Comparison of ENCODE assay signal across 36 cellular contexts in genomic region chr6:114874384-114874783, GRCh38.
DNase-seq lines count a peak whose midpoint lies in the region; ATAC-seq, FAIRE-seq and TF ChIP-seq lines count a peak whose summit lies in the region.
"Had no signal": no experiment of that assay in that cellular context is flagged by ENCODE, and none has a peak within 500 bp of the region (broad histone marks: within the 10 kb centered on the region; RNA-seq: fewer than 3 reads in every experiment).

No MANE protein-coding gene starts in this region.

- H3K9ac ChIP-seq in neural cell (ENCODE audit: low read length) (no peak overlapping the region), neural progenitor cell (no peak overlapping the region)
- H3K9ac ChIP-seq: BLaER1; BLaER1 treated with 17β-estradiol and CSF1 and Interleukin-3, amounts not matched to agents 10 nM and 100 nM had no signal

- FAIRE-seq in D721Med (lab: Jason Lieb, UNC), result peak; percentile 11
- FAIRE-seq: A204.1, A549 had no signal

- H4K20me1 ChIP-seq in neural cell (ENCODE audit: insufficient read depth) (no peaks in the 10 kb centered on the region), neural progenitor cell (ENCODE audit: low read depth) (no peaks in the 10 kb centered on the region)
- H4K20me1 ChIP-seq: BLaER1; BLaER1 treated with 17β-estradiol and CSF1 and Interleukin-3, amounts not matched to agents 10 nM and 100 nM had no signal

- H3K4me1 ChIP-seq in neural progenitor cell, result no peaks in the 10 kb centered on the region
- H3K4me1 ChIP-seq: A549; BLaER1; BLaER1 treated with 17β-estradiol and CSF1 and Interleukin-3, amounts not matched to agents 10 nM and 100 nM; Caco-2 had no signal

- H3K36me3 Mint-ChIP-seq in neural progenitor cell, result no peaks in the 10 kb centered on the region
- H3K36me3 Mint-ChIP-seq: CD14-positive monocyte; CD4-positive, alpha-beta memory T cell; CD4-positive, CD25-positive, alpha-beta regulatory T cell; CD8-positive, alpha-beta T cell had no signal

- no peaks in the 10 kb centered on the region for H3K9me2 ChIP-seq in neural cell (ENCODE audit: insufficient read depth, low read length)

- H3K27me3 Mint-ChIP-seq in neural progenitor cell (ENCODE audit: insufficient read depth, low read depth), result no peaks in the 10 kb centered on the region
- H3K27me3 Mint-ChIP-seq: B cell; CD4-positive, alpha-beta memory T cell; CD4-positive, alpha-beta T cell; CD4-positive, CD25-positive, alpha-beta regulatory T cell; CD8-positive, alpha-beta memory T cell had no signal

- no peak overlapping the region for H2AFZ ChIP-seq in neural cell (ENCODE audit: low read depth, low read length)
- no peak overlapping the region for H2AFZ ChIP-seq in neural progenitor cell (replicated peaks)

- TF ChIP-seq CTCF in D721Med (IDR thresholded peaks at IDR 0.05; ENCODE audit: insufficient read depth, missing control alignments) (no peak), neural cell (IDR thresholded peaks at IDR 0.05; ENCODE audit: poor library complexity, severe bottlenecking) (no peak), neural progenitor cell (IDR thresholded peaks at IDR 0.05) (no peak)

- DNase-seq in D721Med (ENCODE audit: insufficient read length, low spot score), result no peak
- DNase-seq in OCI-M1 (lab: John Stamatoyannopoulos, UW), result peak; percentile 13
- DNase-seq in retina, result peak; percentile 47
- no peak for DNase-seq in neural progenitor cell (ENCODE audit: low spot score)
- DNase-seq in KG1 (lab: John Stamatoyannopoulos, UW), result no peak
- DNase-seq: 8988T; ACHN; AML-193; BE2C; C1 segment of cervical spinal cord; Caco-2; Calu3; CD4-positive, alpha-beta memory T cell; CD4-positive, alpha-beta T cell; CD4-positive, CD25-positive, alpha-beta regulatory T cell; CD8-positive, alpha-beta memory T cell; CD8-positive, alpha-beta T cell; COR-L47; DMS 273 treated with DMSO at 0.1 percent for 48 hours; DMS153; DMS53; DMS79; DMS79 treated with DMSO at 0.1 percent for 48 hours; DND-41; EL had no signal

- H3K4me3 Mint-ChIP-seq in neural progenitor cell, result no peak overlapping the region
- H3K4me3 Mint-ChIP-seq: B cell; CD14-positive monocyte; CD4-positive, alpha-beta T cell; CD4-positive, CD25-positive, alpha-beta regulatory T cell; CD8-positive, alpha-beta memory T cell; CD8-positive, alpha-beta T cell had no signal

- H3K4me2 ChIP-seq in neural cell (ENCODE audit: low read length), result no peak overlapping the region
- no peak overlapping the region for H3K4me2 ChIP-seq in neural progenitor cell
- H3K4me2 ChIP-seq: A549; BLaER1; BLaER1 treated with 17β-estradiol and CSF1 and Interleukin-3, amounts not matched to agents 10 nM and 100 nM had no signal

- H3K4me1 Mint-ChIP-seq in neural progenitor cell, result no peaks in the 10 kb centered on the region
- H3K4me1 Mint-ChIP-seq: B cell; CD14-positive monocyte; CD4-positive, alpha-beta memory T cell; CD4-positive, CD25-positive, alpha-beta regulatory T cell; CD8-positive, alpha-beta memory T cell had no signal

- no peak overlapping the region for H3K27ac Mint-ChIP-seq in neural progenitor cell
- H3K27ac Mint-ChIP-seq: B cell; CD14-positive monocyte; CD4-positive, alpha-beta memory T cell; CD4-positive, alpha-beta T cell; CD4-positive, CD25-positive, alpha-beta regulatory T cell; CD8-positive, alpha-beta memory T cell; CD8-positive, alpha-beta T cell had no signal

- TF ChIP-seq EP300 in neural cell (conservative IDR thresholded peaks at IDR 0.05; ENCODE audit: poor library complexity, severe bottlenecking), result peak; percentile 80

- H3K27me3 ChIP-seq in neural cell (ENCODE audit: insufficient read depth, low read depth, low read length) (no peaks in the 10 kb centered on the region), neural progenitor cell (no peaks in the 10 kb centered on the region)
- H3K27me3 ChIP-seq: BE2C; BLaER1; BLaER1 treated with 17β-estradiol and CSF1 and Interleukin-3, amounts not matched to agents 10 nM and 100 nM had no signal

- TF ChIP-seq RAD21 in neural cell (conservative IDR thresholded peaks at IDR 0.05), result no peak

- H3F3A ChIP-seq in neural cell (ENCODE audit: insufficient read depth, low read length, poor library complexity, severe bottlenecking) (no peaks in the 10 kb centered on the region), neural progenitor cell (ENCODE audit: low read depth) (no peaks in the 10 kb centered on the region)

- H3K9me3 Mint-ChIP-seq in neural progenitor cell, result no peaks in the 10 kb centered on the region

- H3K4me3 ChIP-seq in neural cell (ENCODE audit: low read length) (no peak overlapping the region), neural progenitor cell (no peak overlapping the region)
- H3K4me3 ChIP-seq: A549; BLaER1; BLaER1 treated with 17β-estradiol and CSF1 and Interleukin-3, amounts not matched to agents 10 nM and 100 nM had no signal

- H3K9me3 ChIP-seq in neural cell (ENCODE audit: low read length), result no peaks in the 10 kb centered on the region
- H3K9me3 ChIP-seq in neural progenitor cell (ENCODE audit: low read depth), result no peaks in the 10 kb centered on the region
- H3K9me3 ChIP-seq: A549; BE2C; BLaER1; BLaER1 treated with 17β-estradiol and CSF1 and Interleukin-3, amounts not matched to agents 10 nM and 100 nM; Caco-2 had no signal

- H3K27ac ChIP-seq in neural cell (ENCODE audit: low read length) (no peak overlapping the region), neural progenitor cell (no peak overlapping the region)
- H3K27ac ChIP-seq: 22Rv1; A549; BLaER1; BLaER1 treated with 17β-estradiol and CSF1 and Interleukin-3, amounts not matched to agents 10 nM and 100 nM; C4-2B had no signal

- no peaks in the 10 kb centered on the region for H3K36me3 ChIP-seq in neural cell (ENCODE audit: insufficient read depth, low read length)
- no peaks in the 10 kb centered on the region for H3K36me3 ChIP-seq in neural progenitor cell
- H3K36me3 ChIP-seq: BE2C; BLaER1; BLaER1 treated with 17β-estradiol and CSF1 and Interleukin-3, amounts not matched to agents 10 nM and 100 nM had no signal

- no peak for ATAC-seq in GM21619 (IDR thresholded peaks at IDR 0.05; ENCODE audit: unreplicated experiment)
- no peak for ATAC-seq in HG02973 (IDR thresholded peaks at IDR 0.05; ENCODE audit: unreplicated experiment)
- ATAC-seq: A549; CD8-positive, alpha-beta T cell had no signal

- H3K79me2 ChIP-seq in neural cell (replicated peaks; ENCODE audit: insufficient read depth, low read length), result no peaks in the 10 kb centered on the region
- no peaks in the 10 kb centered on the region for H3K79me2 ChIP-seq in neural progenitor cell (ENCODE audit: low read depth)

TF ChIP-seq in neural cell, 6 proteins besides CTCF, POLR2A, EP300 and RAD21:
- TF ChIP-seq REST (IDR thresholded peaks at IDR 0.05; ENCODE audit: borderline replicate concordance) (peak; percentile 78), POLR2AphosphoS5 (IDR thresholded peaks at IDR 0.05) (peak; percentile 54), SMC3 (conservative IDR thresholded peaks at IDR 0.05; ENCODE audit: poor library complexity) (no peak), EZH2 (IDR thresholded peaks at IDR 0.05; ENCODE audit: borderline replicate concordance, insufficient read depth, low read length, poor library complexity, severe bottlenecking) (no peak), MXI1 (conservative IDR thresholded peaks at IDR 0.05; ENCODE audit: poor library complexity, severe bottlenecking) (peak; percentile 40), TAF1 (IDR thresholded peaks at IDR 0.05; ENCODE audit: low read depth) (no peak)

Comparison
In these comparisons a context has a peak if more than half of its experiments do, and no peak if none do; other contexts are left out.
1. DNase-seq: peak in OCI-M1 (single experiment) and retina (single experiment); none in D721Med (single experiment), neural progenitor cell (single experiment) and KG1 (single experiment).